In the genomic region with DNA sequence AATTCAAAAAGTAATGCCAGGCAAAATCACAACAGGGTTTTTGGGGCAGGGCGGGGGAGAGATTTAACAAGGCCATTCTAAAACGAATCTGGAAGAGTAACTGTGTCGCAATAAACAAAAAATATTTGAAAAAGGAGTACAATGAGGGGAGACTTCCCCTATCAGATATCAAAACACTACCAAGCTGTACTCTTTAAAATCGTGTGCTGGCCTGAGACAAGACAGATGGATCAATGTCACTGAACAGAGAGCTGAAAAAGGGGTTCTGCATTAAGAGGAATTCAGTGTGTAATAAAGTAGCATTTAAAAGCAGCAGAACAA, we compare ENCODE assay signal across 17 cellular contexts. TPM values are rescaled to one million over a fixed set of nuclear protein-coding genes. Genes with fewer than 3 reads are reported as not detected.
DNase-seq lines count a peak whose midpoint lies in the region; ATAC-seq and TF ChIP-seq lines count a peak whose summit lies in the region.
"Had no signal": no experiment of that assay in that cellular context is flagged by ENCODE, and none has a peak within 500 bp of the region (broad histone marks: within the 10 kb centered on the region; RNA-seq: fewer than 3 reads in every experiment).

No MANE protein-coding gene starts in this region.

- no peak overlapping the region for H2BK12ac ChIP-seq in mesenchymal stem cell (ENCODE audit: low read length in 2 of 2)

- peaks cover 3% of the 10 kb centered on the region for H3K4me1 ChIP-seq in adipocyte (ENCODE audit: control insufficient read depth, insufficient read depth, low read length)
- H3K4me1 ChIP-seq in mesenchymal stem cell (ENCODE audit: control insufficient read depth, insufficient read depth, low read depth, low read length) = no peaks in the 10 kb centered on the region

- no peak overlapping the region for H3K4me3 Mint-ChIP-seq in nephron
- H3K4me3 Mint-ChIP-seq: H9 had no signal

- no peak for ATAC-seq in HG02885 (IDR thresholded peaks at IDR 0.05; ENCODE audit: poor library complexity, unreplicated experiment)
- ATAC-seq in GM21528 (IDR thresholded peaks at IDR 0.05; ENCODE audit: low FRiP score, unreplicated experiment) = no peak

- H2BK15ac ChIP-seq in mesenchymal stem cell (ENCODE audit: low read depth, poor library complexity, severe bottlenecking) = no peak overlapping the region

- H3K9me3 ChIP-seq in adipocyte (ENCODE audit: control insufficient read depth, low read length) (no peaks in the 10 kb centered on the region), mesenchymal stem cell (ENCODE audit: control insufficient read depth, low read length) (no peaks in the 10 kb centered on the region)
- H3K9me3 ChIP-seq: BLaER1, MG63 had no signal

- H2BK120ac ChIP-seq in mesenchymal stem cell (ENCODE audit: low read depth, low read length) = no peak overlapping the region

- peaks cover 45% of the 10 kb centered on the region for H3K4me1 Mint-ChIP-seq in nephron
- H3K4me1 Mint-ChIP-seq: H9 had no signal

- H3K18ac ChIP-seq in mesenchymal stem cell (ENCODE audit: low read depth in 1 of 2, low read length in 2 of 2) = no peak overlapping the region

- H3K27me3 Mint-ChIP-seq in nephron (ENCODE audit: low read depth) = peaks cover 10% of the 10 kb centered on the region

- no peak overlapping the region for H2AFZ ChIP-seq in mesenchymal stem cell (ENCODE audit: low read depth, low read length)

- DNase-seq in DMS53 (lab: John Stamatoyannopoulos, UW) (peak; percentile 28), DMS53 treated with DMSO at 0.1 percent for 48 hours (lab: John Stamatoyannopoulos, UW; ENCODE audit: unreplicated experiment) (no peak), NB4 (ENCODE audit: low read depth) (peak; percentile 24), adipocyte (ENCODE audit: low read depth) (peak; percentile 34), mesenchymal stem cell (no peak)
- DNase-seq: H9, MG63, NCI-H1417 treated with DMSO at 0.1 percent for 48 hours, NCI-H2029 treated with DMSO at 0.1 percent for 48 hours, NCI-H510A, OCI-M1 had no signal

- H3K4me3 ChIP-seq in NB4 (ENCODE audit: low read depth, low read length) = no peak overlapping the region
- no peak overlapping the region for H3K4me3 ChIP-seq in adipocyte (ENCODE audit: low read length)
- H3K4me3 ChIP-seq in mesenchymal stem cell (ENCODE audit: insufficient read depth in 1 of 2, low read depth in 1 of 2, low read length in 2 of 2) = no peak overlapping the region
- H3K4me3 ChIP-seq: BLaER1, MG63 had no signal

- H2BK5ac ChIP-seq in mesenchymal stem cell (ENCODE audit: low read depth, low read length, poor library complexity, severe bottlenecking) = no peak overlapping the region

- WGBS in mesenchymal stem cell = 75% methylated on average over 1 of the region's 4 CpGs

- no peak overlapping the region for H3K14ac ChIP-seq in mesenchymal stem cell (ENCODE audit: low read length in 2 of 2)

- no peak overlapping the region for H2AK5ac ChIP-seq in mesenchymal stem cell (ENCODE audit: low read length, severe bottlenecking)

- H3K27ac Mint-ChIP-seq in nephron = peak overlapping the region in 2 of 3 experiments; percentile 32 to 34
- H3K27ac Mint-ChIP-seq: H9 had no signal

- H3K23ac ChIP-seq in mesenchymal stem cell (ENCODE audit: low read length in 2 of 2) = no peak overlapping the region

- no peak for TF ChIP-seq CTCF in NB4 (IDR thresholded peaks at IDR 0.05; ENCODE audit: low read depth, low read length)
- no peak for TF ChIP-seq CTCF in nephron (IDR thresholded peaks at IDR 0.05; ENCODE audit: unreplicated experiment in 3 of 3)

- H3K27me3 ChIP-seq in adipocyte (replicated peaks; ENCODE audit: control insufficient read depth, insufficient read depth, low read length) (peaks cover 38% of the 10 kb centered on the region), mesenchymal stem cell (ENCODE audit: control insufficient read depth in 1 of 2, insufficient read depth in 1 of 2, low read length in 2 of 2) (peaks cover 36 to 38% of the 10 kb centered on the region in 2 experiments)
- H3K27me3 ChIP-seq: BLaER1, MG63 had no signal

- no peaks in the 10 kb centered on the region for H3K79me1 ChIP-seq in mesenchymal stem cell (replicated peaks; ENCODE audit: low read length, poor library complexity, severe bottlenecking)

- H3K36me3 ChIP-seq in adipocyte (ENCODE audit: control insufficient read depth, insufficient read depth, low read length, severe bottlenecking) (no peaks in the 10 kb centered on the region), mesenchymal stem cell (ENCODE audit: control insufficient read depth in 1 of 2, insufficient read depth in 2 of 2, low read depth in 1 of 2, low read length in 2 of 2) (no peaks in the 10 kb centered on the region)
- H3K36me3 ChIP-seq: BLaER1, MG63 had no signal

- H3K27ac ChIP-seq in mesenchymal stem cell (ENCODE audit: low read length, poor library complexity, severe bottlenecking) = no peak overlapping the region
- H3K27ac ChIP-seq: 22Rv1, BLaER1, KMS-11 had no signal

- no peak overlapping the region for H3K4me2 ChIP-seq in mesenchymal stem cell (ENCODE audit: low read length, poor library complexity, severe bottlenecking)
- H3K4me2 ChIP-seq: KMS-11 had no signal

- H3K36me3 Mint-ChIP-seq in nephron (ENCODE audit: low read depth) = no peaks in the 10 kb centered on the region

- no peak overlapping the region for H4K8ac ChIP-seq in mesenchymal stem cell (ENCODE audit: low read length)

- H4K91ac ChIP-seq in mesenchymal stem cell (ENCODE audit: low read length) = no peak overlapping the region

- H3K9me3 Mint-ChIP-seq in nephron = no peaks in the 10 kb centered on the region
- H3K9me3 Mint-ChIP-seq: H9 had no signal

- no peak for TF ChIP-seq POLR2A in NB4 (IDR thresholded peaks at IDR 0.05; ENCODE audit: extremely low read depth, insufficient read length)

- H3K4ac ChIP-seq in mesenchymal stem cell (ENCODE audit: low read depth in 1 of 2, low read length in 2 of 2) = no peak overlapping the region

- H3K9ac ChIP-seq in adipocyte (ENCODE audit: low read length) (no peak overlapping the region), mesenchymal stem cell (ENCODE audit: low read length) (no peak overlapping the region)
- H3K9ac ChIP-seq: BLaER1, KMS-11 had no signal

RNA-seq across cellular contexts. Expression of gene EPHB3, which starts 59.2 kb away (rescaled TPM):
- polyA plus RNA-seq in mesenchymal stem cell (2013, experiment 1 of 2) = 2.3 TPM
- 2.2 TPM for polyA plus RNA-seq in mesenchymal stem cell (2013, experiment 2 of 2)

Comparison
In these comparisons a context has a peak if more than half of its experiments do, and no peak if none do; other contexts are left out.
1. DNase-seq: peak in DMS53 (single experiment), NB4 (single experiment) and adipocyte (single experiment); none in DMS53 treated with DMSO at 0.1 percent for 48 hours (single experiment) and mesenchymal stem cell (single experiment).